ENCODE assay signal across 1 cellular context in genomic region chr1:22143065-22143514, GRCh38.
TF ChIP-seq lines count a peak whose summit lies in the region.

TSS of gene WNT4 (minus strand) at chr1:22143097. CDS start at chr1:22142922, 175 bp downstream.

TF ChIP-seq in H1, 55 proteins besides CTCF, POLR2A, EP300 and RAD21 (continued from another document):
- TF ChIP-seq, protein P1, sequence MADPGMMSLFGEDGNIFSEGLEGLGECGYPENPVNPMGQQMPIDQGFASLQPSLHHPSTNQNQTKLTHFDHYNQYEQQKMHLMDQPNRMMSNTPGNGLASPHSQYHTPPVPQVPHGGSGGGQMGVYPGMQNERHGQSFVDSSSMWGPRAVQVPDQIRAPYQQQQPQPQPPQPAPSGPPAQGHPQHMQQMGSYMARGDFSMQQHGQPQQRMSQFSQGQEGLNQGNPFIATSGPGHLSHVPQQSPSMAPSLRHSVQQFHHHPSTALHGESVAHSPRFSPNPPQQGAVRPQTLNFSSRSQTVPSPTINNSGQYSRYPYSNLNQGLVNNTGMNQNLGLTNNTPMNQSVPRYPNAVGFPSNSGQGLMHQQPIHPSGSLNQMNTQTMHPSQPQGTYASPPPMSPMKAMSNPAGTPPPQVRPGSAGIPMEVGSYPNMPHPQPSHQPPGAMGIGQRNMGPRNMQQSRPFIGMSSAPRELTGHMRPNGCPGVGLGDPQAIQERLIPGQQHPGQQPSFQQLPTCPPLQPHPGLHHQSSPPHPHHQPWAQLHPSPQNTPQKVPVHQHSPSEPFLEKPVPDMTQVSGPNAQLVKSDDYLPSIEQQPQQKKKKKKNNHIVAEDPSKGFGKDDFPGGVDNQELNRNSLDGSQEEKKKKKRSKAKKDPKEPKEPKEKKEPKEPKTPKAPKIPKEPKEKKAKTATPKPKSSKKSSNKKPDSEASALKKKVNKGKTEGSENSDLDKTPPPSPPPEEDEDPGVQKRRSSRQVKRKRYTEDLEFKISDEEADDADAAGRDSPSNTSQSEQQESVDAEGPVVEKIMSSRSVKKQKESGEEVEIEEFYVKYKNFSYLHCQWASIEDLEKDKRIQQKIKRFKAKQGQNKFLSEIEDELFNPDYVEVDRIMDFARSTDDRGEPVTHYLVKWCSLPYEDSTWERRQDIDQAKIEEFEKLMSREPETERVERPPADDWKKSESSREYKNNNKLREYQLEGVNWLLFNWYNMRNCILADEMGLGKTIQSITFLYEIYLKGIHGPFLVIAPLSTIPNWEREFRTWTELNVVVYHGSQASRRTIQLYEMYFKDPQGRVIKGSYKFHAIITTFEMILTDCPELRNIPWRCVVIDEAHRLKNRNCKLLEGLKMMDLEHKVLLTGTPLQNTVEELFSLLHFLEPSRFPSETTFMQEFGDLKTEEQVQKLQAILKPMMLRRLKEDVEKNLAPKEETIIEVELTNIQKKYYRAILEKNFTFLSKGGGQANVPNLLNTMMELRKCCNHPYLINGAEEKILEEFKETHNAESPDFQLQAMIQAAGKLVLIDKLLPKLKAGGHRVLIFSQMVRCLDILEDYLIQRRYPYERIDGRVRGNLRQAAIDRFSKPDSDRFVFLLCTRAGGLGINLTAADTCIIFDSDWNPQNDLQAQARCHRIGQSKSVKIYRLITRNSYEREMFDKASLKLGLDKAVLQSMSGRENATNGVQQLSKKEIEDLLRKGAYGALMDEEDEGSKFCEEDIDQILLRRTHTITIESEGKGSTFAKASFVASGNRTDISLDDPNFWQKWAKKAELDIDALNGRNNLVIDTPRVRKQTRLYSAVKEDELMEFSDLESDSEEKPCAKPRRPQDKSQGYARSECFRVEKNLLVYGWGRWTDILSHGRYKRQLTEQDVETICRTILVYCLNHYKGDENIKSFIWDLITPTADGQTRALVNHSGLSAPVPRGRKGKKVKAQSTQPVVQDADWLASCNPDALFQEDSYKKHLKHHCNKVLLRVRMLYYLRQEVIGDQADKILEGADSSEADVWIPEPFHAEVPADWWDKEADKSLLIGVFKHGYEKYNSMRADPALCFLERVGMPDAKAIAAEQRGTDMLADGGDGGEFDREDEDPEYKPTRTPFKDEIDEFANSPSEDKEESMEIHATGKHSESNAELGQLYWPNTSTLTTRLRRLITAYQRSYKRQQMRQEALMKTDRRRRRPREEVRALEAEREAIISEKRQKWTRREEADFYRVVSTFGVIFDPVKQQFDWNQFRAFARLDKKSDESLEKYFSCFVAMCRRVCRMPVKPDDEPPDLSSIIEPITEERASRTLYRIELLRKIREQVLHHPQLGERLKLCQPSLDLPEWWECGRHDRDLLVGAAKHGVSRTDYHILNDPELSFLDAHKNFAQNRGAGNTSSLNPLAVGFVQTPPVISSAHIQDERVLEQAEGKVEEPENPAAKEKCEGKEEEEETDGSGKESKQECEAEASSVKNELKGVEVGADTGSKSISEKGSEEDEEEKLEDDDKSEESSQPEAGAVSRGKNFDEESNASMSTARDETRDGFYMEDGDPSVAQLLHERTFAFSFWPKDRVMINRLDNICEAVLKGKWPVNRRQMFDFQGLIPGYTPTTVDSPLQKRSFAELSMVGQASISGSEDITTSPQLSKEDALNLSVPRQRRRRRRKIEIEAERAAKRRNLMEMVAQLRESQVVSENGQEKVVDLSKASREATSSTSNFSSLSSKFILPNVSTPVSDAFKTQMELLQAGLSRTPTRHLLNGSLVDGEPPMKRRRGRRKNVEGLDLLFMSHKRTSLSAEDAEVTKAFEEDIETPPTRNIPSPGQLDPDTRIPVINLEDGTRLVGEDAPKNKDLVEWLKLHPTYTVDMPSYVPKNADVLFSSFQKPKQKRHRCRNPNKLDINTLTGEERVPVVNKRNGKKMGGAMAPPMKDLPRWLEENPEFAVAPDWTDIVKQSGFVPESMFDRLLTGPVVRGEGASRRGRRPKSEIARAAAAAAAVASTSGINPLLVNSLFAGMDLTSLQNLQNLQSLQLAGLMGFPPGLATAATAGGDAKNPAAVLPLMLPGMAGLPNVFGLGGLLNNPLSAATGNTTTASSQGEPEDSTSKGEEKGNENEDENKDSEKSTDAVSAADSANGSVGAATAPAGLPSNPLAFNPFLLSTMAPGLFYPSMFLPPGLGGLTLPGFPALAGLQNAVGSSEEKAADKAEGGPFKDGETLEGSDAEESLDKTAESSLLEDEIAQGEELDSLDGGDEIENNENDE (IDR thresholded peaks at IDR 0.05; ENCODE audit: insufficient replicate concordance, low read length): no peak
- TF ChIP-seq SP4 (IDR thresholded peaks at IDR 0.05; ENCODE audit: low read length) (no peak), RFX5 (IDR thresholded peaks at IDR 0.05; ENCODE audit: borderline replicate concordance, low read depth, low read length) (no peak), MAFK (IDR thresholded peaks at IDR 0.05; ENCODE audit: low read depth, low read length) (no peak), TEAD4 (IDR thresholded peaks at IDR 0.05; ENCODE audit: low read depth, low read length) (no peak), HDAC2 (IDR thresholded peaks at IDR 0.05; ENCODE audit: borderline replicate concordance in 1 of 2, low read depth in 2 of 2, low read length in 2 of 2) (no peak), BACH1 (IDR thresholded peaks at IDR 0.05; ENCODE audit: low read length) (no peak), POU5F1 (IDR thresholded peaks at IDR 0.05; ENCODE audit: low read depth, low read length) (no peak), EZH2 (IDR thresholded peaks at IDR 0.05; ENCODE audit: low read depth, low read length, severe bottlenecking) (no peak), CBX8 (IDR thresholded peaks at IDR 0.05; ENCODE audit: borderline replicate concordance, low read depth, low read length) (no peak), NANOG (IDR thresholded peaks at IDR 0.05; ENCODE audit: insufficient read depth, low read depth, low read length, poor library complexity, severe bottlenecking) (no peak), FOSL1 (IDR thresholded peaks at IDR 0.05; ENCODE audit: insufficient read depth, low read depth, low read length) (no peak)
- TF ChIP-seq, protein P2, sequence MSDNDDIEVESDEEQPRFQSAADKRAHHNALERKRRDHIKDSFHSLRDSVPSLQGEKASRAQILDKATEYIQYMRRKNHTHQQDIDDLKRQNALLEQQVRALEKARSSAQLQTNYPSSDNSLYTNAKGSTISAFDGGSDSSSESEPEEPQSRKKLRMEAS (IDR thresholded peaks at IDR 0.05): no peak
